12 cellular contexts compared by ENCODE assay signal in the genomic region with DNA sequence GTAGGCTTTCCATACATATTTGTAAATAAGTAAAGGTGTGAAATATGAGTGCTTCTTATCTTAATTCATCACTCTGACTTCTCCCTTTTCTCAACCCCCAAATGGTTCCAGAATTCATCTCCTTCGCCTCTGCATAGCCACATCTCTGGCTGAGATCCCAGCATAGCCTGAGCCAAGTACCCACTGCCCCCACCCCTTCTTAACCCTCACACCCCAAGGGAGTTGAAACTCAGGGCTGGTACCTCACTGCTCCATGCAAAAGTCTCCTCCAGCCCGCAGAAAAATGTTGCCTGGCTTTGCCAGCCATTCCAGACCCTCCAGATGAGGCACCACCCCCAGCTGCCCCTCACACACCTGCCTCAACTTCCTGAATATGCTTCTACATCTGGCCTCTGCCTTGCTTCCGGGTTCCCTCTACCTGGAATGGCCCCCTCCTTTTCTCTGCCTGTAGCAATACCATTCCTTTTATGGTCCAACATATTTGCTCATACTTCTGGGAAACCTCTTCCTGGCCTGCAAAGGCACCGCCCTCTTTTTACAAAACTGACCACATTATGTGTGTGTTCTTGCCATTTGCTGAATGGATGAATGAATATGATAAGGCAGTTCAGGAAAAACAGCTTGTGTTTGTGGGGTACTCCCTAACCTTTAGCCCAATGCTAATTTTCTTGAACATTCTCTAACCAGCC.
DNase-seq lines count a peak whose midpoint lies in the region; TF ChIP-seq lines count a peak whose summit lies in the region.
"Had no signal": no experiment of that assay in that cellular context is flagged by ENCODE, and none has a peak within 500 bp of the region (broad histone marks: within the 10 kb centered on the region; RNA-seq: fewer than 3 reads in every experiment).

No MANE protein-coding gene starts in this region.

- H3K4me3 ChIP-seq in adrenal gland, result no peak overlapping the region
- H3K4me3 ChIP-seq in stomach smooth muscle (ENCODE audit: low read length in 2 of 2), result no peak overlapping the region
- H3K4me3 ChIP-seq in esophagus squamous epithelium, result no peak overlapping the region
- H3K4me3 ChIP-seq: HAP-1, Peyer's patch had no signal

- DNase-seq in NCI-H1092 treated with DMSO at 0.1 percent for 48 hours (lab: John Stamatoyannopoulos, UW) (peak; percentile 25), NCI-H1092 (lab: John Stamatoyannopoulos, UW) (no peak), adrenal gland (peak in 3 of 7 donors; percentile 7 to 20 (median 17)), iris pigment epithelial cell (ENCODE audit: low read depth) (peak; percentile 8), hippocampal formation (lab: John Stamatoyannopoulos, UW) (no peak), esophagus squamous epithelium (lab: John Stamatoyannopoulos, UW) (no peak), NCI-H1436 treated with DMSO at 0.1 percent for 48 hours (lab: John Stamatoyannopoulos, UW) (no peak)
- DNase-seq: NCI-H2107, Peyer's patch, T-helper 9 cell had no signal

- no peak overlapping the region for H3K9ac ChIP-seq in stomach smooth muscle (ENCODE audit: low read length in 2 of 2)

- TF ChIP-seq POLR2A in adrenal gland (IDR thresholded peaks at IDR 0.05), result no peak
- no peak for TF ChIP-seq POLR2A in esophagus squamous epithelium (IDR thresholded peaks at IDR 0.05)

- TF ChIP-seq CTCF in adrenal gland (IDR thresholded peaks at IDR 0.05) (no peak), esophagus squamous epithelium (IDR thresholded peaks at IDR 0.05) (no peak)

- H3K4me1 ChIP-seq in adrenal gland (replicated peaks in 1 of 2) (peaks cover 0 to 12% of the 10 kb centered on the region in 2 donors), stomach smooth muscle (ENCODE audit: control insufficient read depth, insufficient read depth, low read length) (peaks cover 18% of the 10 kb centered on the region), esophagus squamous epithelium (peaks cover 0 to 29% (median 5%) of the 10 kb centered on the region in 3 donors)
- H3K4me1 ChIP-seq: HAP-1, Peyer's patch had no signal

- intact Hi-C loops in adrenal gland (cut with DNase I), result no loop called here
- intact Hi-C loops in esophagus squamous epithelium (cut with DNase I), result no loop called here

- H3K27me3 ChIP-seq in adrenal gland (no peaks in the 10 kb centered on the region), stomach smooth muscle (ENCODE audit: control insufficient read depth in 1 of 2, insufficient read depth in 2 of 2, low read length in 2 of 2) (no peaks in the 10 kb centered on the region), esophagus squamous epithelium (peaks cover 0 to 2% (median 0%) of the 10 kb centered on the region in 4 donors)
- H3K27me3 ChIP-seq: Peyer's patch had no signal

- H3K36me3 ChIP-seq in adrenal gland (replicated peaks in 1 of 2) (no peaks in the 10 kb centered on the region), stomach smooth muscle (ENCODE audit: control insufficient read depth in 2 of 2, insufficient read depth in 2 of 2, low read length in 2 of 2) (no peaks in the 10 kb centered on the region), esophagus squamous epithelium (no peaks in the 10 kb centered on the region)
- H3K36me3 ChIP-seq: HAP-1, Peyer's patch had no signal

- no peaks in the 10 kb centered on the region for H3K9me3 ChIP-seq in adrenal gland (replicated peaks in 1 of 3)
- no peaks in the 10 kb centered on the region for H3K9me3 ChIP-seq in stomach smooth muscle (ENCODE audit: control insufficient read depth in 2 of 2, low read length in 2 of 2)
- H3K9me3 ChIP-seq in esophagus squamous epithelium, result no peaks in the 10 kb centered on the region
- H3K9me3 ChIP-seq: HAP-1, Peyer's patch had no signal

- H3K27ac ChIP-seq in adrenal gland (peak overlapping the region in 3 of 5 donors; percentile 21 to 80 (median 72)), stomach smooth muscle (ENCODE audit: low read length) (peak overlapping the region; percentile 24), esophagus squamous epithelium (peak overlapping the region in 2 of 4 donors; percentile 48 to 55)

- WGBS in adrenal gland, 4 donors, result 56 to 62% (median 59%) methylated on average over 3 to 4 of the region's 4 CpGs
- WGBS in esophagus squamous epithelium, 2 donors, result 23 to 34% methylated on average over 4 of the region's 4 CpGs

Comparison
In these comparisons a context has a peak if more than half of its experiments do, and no peak if none do; other contexts are left out.
1. DNase-seq: peak in NCI-H1092 treated with DMSO at 0.1 percent for 48 hours (single experiment) and iris pigment epithelial cell (single experiment); none in NCI-H1092 (single experiment), hippocampal formation (0 of 2), esophagus squamous epithelium (single experiment) and NCI-H1436 treated with DMSO at 0.1 percent for 48 hours (single experiment).